ENCODE assay signal across 17 cellular contexts in the genomic region with DNA sequence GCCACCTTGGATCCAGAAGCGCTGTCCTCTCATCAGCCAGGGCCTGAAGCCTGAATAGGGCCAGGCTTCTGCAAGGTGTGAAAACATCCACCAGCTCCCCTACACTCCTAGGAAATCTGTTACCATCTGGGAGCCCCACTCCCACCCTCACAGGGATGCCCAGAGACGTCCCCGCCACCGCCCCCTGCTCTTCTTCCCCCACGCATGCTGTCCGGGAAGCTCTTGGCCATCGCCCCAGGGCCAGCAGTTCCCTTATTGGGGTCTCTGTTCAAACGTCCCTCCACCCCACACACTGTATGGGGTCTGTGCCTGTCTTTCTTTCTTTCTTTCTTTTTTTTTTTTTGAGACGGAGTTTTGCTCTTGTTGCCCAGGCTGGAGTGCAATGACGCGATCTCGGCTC. TPM values are rescaled to one million over a fixed set of nuclear protein-coding genes. Genes with fewer than 3 reads are reported as not detected.
DNase-seq lines count a peak whose midpoint lies in the region; ATAC-seq and TF ChIP-seq lines count a peak whose summit lies in the region.
"Had no signal": no experiment of that assay in that cellular context is flagged by ENCODE, and none has a peak within 500 bp of the region (broad histone marks: within the 10 kb centered on the region; RNA-seq: fewer than 3 reads in every experiment).

No MANE protein-coding gene starts in this region.

- H3K9me3 Mint-ChIP-seq in activated CD8-positive, alpha-beta T cell treated with anti-CD3 and anti-CD28 coated beads, Interleukin-2, amount 10 ng/mL, durations not matched to agents 7 days and 5 days (ENCODE audit: insufficient read depth), result no peaks in the 10 kb centered on the region
- no peaks in the 10 kb centered on the region for H3K9me3 Mint-ChIP-seq in activated CD8-positive, alpha-beta T cell treated with anti-CD3 and anti-CD28 coated beads for 36 hours
- no peaks in the 10 kb centered on the region for H3K9me3 Mint-ChIP-seq in activated naive CD8-positive, alpha-beta T cell treated with anti-CD3 and anti-CD28 coated beads, Interleukin-2, amount 10 ng/mL, durations not matched to agents 7 days and 5 days
- H3K9me3 Mint-ChIP-seq: H9 had no signal

- no peaks in the 10 kb centered on the region for H3K27me3 ChIP-seq in HL-60 (ENCODE audit: insufficient read depth, poor library complexity, severe bottlenecking)
- H3K27me3 ChIP-seq in neutrophil, result no peaks in the 10 kb centered on the region
- H3K27me3 ChIP-seq in stomach, result no peaks in the 10 kb centered on the region

- CTCF ChIA-PET in activated CD8-positive, alpha-beta T cell treated with anti-CD3 and anti-CD28 coated beads, Interleukin-2, amount 10 ng/mL, durations not matched to agents 7 days and 5 days (lab: Charles Lee), result no interaction called here
- CTCF ChIA-PET in activated CD8-positive, alpha-beta T cell treated with anti-CD3 and anti-CD28 coated beads for 36 hours (lab: Charles Lee), result interaction anchor here (1.4 kb wide), 1 partner anchor 9 kb away, joined by 4 read pairs; no protein-coding TSS in a partner anchor

- H3K27me3 Mint-ChIP-seq in activated CD8-positive, alpha-beta T cell treated with anti-CD3 and anti-CD28 coated beads, Interleukin-2, amount 10 ng/mL, durations not matched to agents 7 days and 5 days (ENCODE audit: low read depth), result no peaks in the 10 kb centered on the region
- no peaks in the 10 kb centered on the region for H3K27me3 Mint-ChIP-seq in activated CD8-positive, alpha-beta T cell treated with anti-CD3 and anti-CD28 coated beads for 36 hours
- no peaks in the 10 kb centered on the region for H3K27me3 Mint-ChIP-seq in activated naive CD8-positive, alpha-beta T cell treated with anti-CD3 and anti-CD28 coated beads, Interleukin-2, amount 10 ng/mL, durations not matched to agents 7 days and 5 days

- no peak overlapping the region for H3K4me3 Mint-ChIP-seq in activated CD8-positive, alpha-beta T cell treated with anti-CD3 and anti-CD28 coated beads, Interleukin-2, amount 10 ng/mL, durations not matched to agents 7 days and 5 days
- H3K4me3 Mint-ChIP-seq in activated CD8-positive, alpha-beta T cell treated with anti-CD3 and anti-CD28 coated beads for 36 hours, result no peak overlapping the region
- peak overlapping the region; percentile 96 for H3K4me3 Mint-ChIP-seq in activated naive CD8-positive, alpha-beta T cell treated with anti-CD3 and anti-CD28 coated beads, Interleukin-2, amount 10 ng/mL, durations not matched to agents 7 days and 5 days
- H3K4me3 Mint-ChIP-seq: H9 had no signal

- no peak for ATAC-seq in activated CD8-positive, alpha-beta T cell treated with anti-CD3 and anti-CD28 coated beads, Interleukin-2, amount 10 ng/mL, durations not matched to agents 7 days and 5 days
- no peak for ATAC-seq in activated CD8-positive, alpha-beta T cell treated with anti-CD3 and anti-CD28 coated beads for 36 hours
- no peak for ATAC-seq in activated naive CD8-positive, alpha-beta T cell treated with anti-CD3 and anti-CD28 coated beads, Interleukin-2, amount 10 ng/mL, durations not matched to agents 7 days and 5 days (ENCODE audit: low read depth)

- peak overlapping the region; percentile 60 for H3K27ac Mint-ChIP-seq in activated CD8-positive, alpha-beta T cell treated with anti-CD3 and anti-CD28 coated beads, Interleukin-2, amount 10 ng/mL, durations not matched to agents 7 days and 5 days
- H3K27ac Mint-ChIP-seq in activated CD8-positive, alpha-beta T cell treated with anti-CD3 and anti-CD28 coated beads for 36 hours, result no peak overlapping the region
- peak overlapping the region; percentile 34 for H3K27ac Mint-ChIP-seq in activated naive CD8-positive, alpha-beta T cell treated with anti-CD3 and anti-CD28 coated beads, Interleukin-2, amount 10 ng/mL, durations not matched to agents 7 days and 5 days
- H3K27ac Mint-ChIP-seq: H9 had no signal

- no peak for DNase-seq in activated CD8-positive, alpha-beta T cell treated with anti-CD3 and anti-CD28 coated beads, Interleukin-2, amount 10 ng/mL, durations not matched to agents 7 days and 5 days
- no peak for DNase-seq in activated CD8-positive, alpha-beta T cell treated with anti-CD3 and anti-CD28 coated beads for 36 hours
- no peak for DNase-seq in HL-60 (ENCODE audit: low read depth in 1 of 2, low spot score in 1 of 2)
- DNase-seq in activated naive CD8-positive, alpha-beta T cell treated with anti-CD3 and anti-CD28 coated beads, Interleukin-2, amount 10 ng/mL, durations not matched to agents 7 days and 5 days, result no peak
- no peak for DNase-seq in stomach
- no peak for DNase-seq in NCI-H2171 treated with DMSO at 0.1 percent for 48 hours (lab: John Stamatoyannopoulos, UW)
- DNase-seq in GOT3 (lab: John Stamatoyannopoulos, UW), result no peak
- DNase-seq: EL; H9; IMR-90; NCI-H1417; NCI-H1930; NCI-H446; NK-92 treated with Interleukin-12 subunit alpha and Interleukin-12 subunit beta, amount 100 ng/mL, for 24 hours; SIG-M5 had no signal

- 89 to 97% (median 92%) methylated on average over 11 to 12 of the region's 12 CpGs for WGBS in stomach, 5 donors

- no peak for TF ChIP-seq EP300 in stomach (IDR thresholded peaks at IDR 0.05)

- POLR2A ChIA-PET in activated CD8-positive, alpha-beta T cell treated with anti-CD3 and anti-CD28 coated beads, Interleukin-2, amount 10 ng/mL, durations not matched to agents 7 days and 5 days (lab: Charles Lee), result interaction anchor here (0.7 to 2.2 kb wide), 2 partner anchors 9 to 10 kb away, joined by 3 to 11 read pairs; no protein-coding TSS in a partner anchor
- POLR2A ChIA-PET in activated CD8-positive, alpha-beta T cell treated with anti-CD3 and anti-CD28 coated beads for 36 hours (lab: Charles Lee), result interaction anchor here (0.7 to 1.3 kb wide), 3 partner anchors 9 to 37 kb away, joined by 3 to 7 read pairs (median 3); no protein-coding TSS in a partner anchor
- POLR2A ChIA-PET in activated naive CD8-positive, alpha-beta T cell treated with anti-CD3 and anti-CD28 coated beads, Interleukin-2, amount 10 ng/mL, durations not matched to agents 7 days and 5 days (lab: Charles Lee), result interaction anchor here (1.2 to 7.0 kb wide), 3 partner anchors 8 to 554 kb away, joined by 5 to 114 read pairs (median 5); a partner anchor contains a TSS

- peaks cover 48% of the 10 kb centered on the region for H3K4me1 Mint-ChIP-seq in activated CD8-positive, alpha-beta T cell treated with anti-CD3 and anti-CD28 coated beads, Interleukin-2, amount 10 ng/mL, durations not matched to agents 7 days and 5 days (ENCODE audit: low read depth)
- peaks cover 4% of the 10 kb centered on the region for H3K4me1 Mint-ChIP-seq in activated CD8-positive, alpha-beta T cell treated with anti-CD3 and anti-CD28 coated beads for 36 hours (ENCODE audit: low read depth)
- peaks cover 21% of the 10 kb centered on the region for H3K4me1 Mint-ChIP-seq in activated naive CD8-positive, alpha-beta T cell treated with anti-CD3 and anti-CD28 coated beads, Interleukin-2, amount 10 ng/mL, durations not matched to agents 7 days and 5 days

- TF ChIP-seq POLR2A in stomach (IDR thresholded peaks at IDR 0.05), result no peak

- H3K27ac ChIP-seq in HL-60 (replicated peaks) (peak overlapping the region; percentile 97), neutrophil (peak overlapping the region; percentile 99), stomach (no peak overlapping the region)

- H3K36me3 ChIP-seq in neutrophil (peaks cover 60% of the 10 kb centered on the region), stomach (peaks cover 16 to 51% (median 49%) of the 10 kb centered on the region in 4 donors)

- H3K4me1 ChIP-seq in neutrophil (ENCODE audit: control insufficient read depth in 1 of 2, insufficient read depth in 1 of 2, low read depth in 1 of 2, low read length in 1 of 2) (peaks cover 55 to 57% of the 10 kb centered on the region in 2 experiments), stomach (peaks cover 12 to 37% (median 30%) of the 10 kb centered on the region in 4 donors)

- H3K4me3 ChIP-seq in HL-60 (replicated peaks; ENCODE audit: insufficient read depth, low read length) (no peak overlapping the region), neutrophil (ENCODE audit: low read depth in 1 of 2, low read length in 1 of 2) (peak overlapping the region; percentile 17 to 18), stomach (no peak overlapping the region)

- H3K9me3 ChIP-seq in neutrophil (peaks cover 5% of the 10 kb centered on the region), stomach (no peaks in the 10 kb centered on the region)

- no peak for TF ChIP-seq CTCF in activated CD8-positive, alpha-beta T cell treated with anti-CD3 and anti-CD28 coated beads for 36 hours (IDR thresholded peaks at IDR 0.05)
- TF ChIP-seq CTCF in HL-60 (IDR thresholded peaks at IDR 0.05; ENCODE audit: insufficient read depth, low read length) (no peak), neutrophil (IDR thresholded peaks at IDR 0.05) (no peak), stomach (IDR thresholded peaks at IDR 0.05) (no peak)

- intact Hi-C loops in activated CD8-positive, alpha-beta T cell treated with anti-CD3 and anti-CD28 coated beads for 36 hours (cut with micrococcal nuclease), result no loop called here
- intact Hi-C loops in stomach (cut with DNase I; ENCODE audit: low total_unique reads), result no loop called here

- H3K36me3 Mint-ChIP-seq in activated CD8-positive, alpha-beta T cell treated with anti-CD3 and anti-CD28 coated beads, Interleukin-2, amount 10 ng/mL, durations not matched to agents 7 days and 5 days (ENCODE audit: low read depth), result peaks cover 55% of the 10 kb centered on the region
- H3K36me3 Mint-ChIP-seq in activated CD8-positive, alpha-beta T cell treated with anti-CD3 and anti-CD28 coated beads for 36 hours (ENCODE audit: low read depth), result peaks cover 5% of the 10 kb centered on the region
- peaks cover 14% of the 10 kb centered on the region for H3K36me3 Mint-ChIP-seq in activated naive CD8-positive, alpha-beta T cell treated with anti-CD3 and anti-CD28 coated beads, Interleukin-2, amount 10 ng/mL, durations not matched to agents 7 days and 5 days

RNA-seq across cellular contexts. Expression of a gene that starts 3.8 kb away (rescaled TPM):
- 100 to 1,000 TPM; 130 to 135 TPM for total RNA-seq in activated CD8-positive, alpha-beta T cell treated with anti-CD3 and anti-CD28 coated beads, Interleukin-2, amount 10 ng/mL, durations not matched to agents 7 days and 5 days
- 10 to 100 TPM; 42.5 to 44.1 TPM for total RNA-seq in activated CD8-positive, alpha-beta T cell treated with anti-CD3 and anti-CD28 coated beads for 36 hours
- 100 to 1,000 TPM in 1 of 2 experiments, 10 to 100 TPM in 1; 95.1 to 106 TPM for total RNA-seq in activated naive CD8-positive, alpha-beta T cell treated with anti-CD3 and anti-CD28 coated beads, Interleukin-2, amount 10 ng/mL, durations not matched to agents 7 days and 5 days
- 10 to 100 TPM in 1 of 5 donors, 1 to 10 TPM in 1, not detected in 3; 3.1 to 10.1 TPM for total RNA-seq in stomach
- 10 to 100 TPM in 2 of 3 donors, 1 to 10 TPM in 1; 8.1 to 17.2 (median 13.1) TPM for polyA plus RNA-seq in stomach

RNA-seq across cellular contexts. Expression of a gene that starts 4.3 kb away (rescaled TPM):
- total RNA-seq in activated CD8-positive, alpha-beta T cell treated with anti-CD3 and anti-CD28 coated beads, Interleukin-2, amount 10 ng/mL, durations not matched to agents 7 days and 5 days, result 1 to 10 TPM; 1.5 to 2.0 TPM
- total RNA-seq in activated CD8-positive, alpha-beta T cell treated with anti-CD3 and anti-CD28 coated beads for 36 hours, result under 1 TPM; 0.61 to 0.63 TPM
- 1 to 10 TPM; 1.8 to 2.6 TPM for total RNA-seq in activated naive CD8-positive, alpha-beta T cell treated with anti-CD3 and anti-CD28 coated beads, Interleukin-2, amount 10 ng/mL, durations not matched to agents 7 days and 5 days
- total RNA-seq in stomach, result 1 to 10 TPM in 1 of 5 donors, under 1 TPM in 1, not detected in 3; 0.55 to 4.7 TPM
- polyA plus RNA-seq in stomach, result under 1 TPM in 2 of 3 donors, not detected in 1; 0.18 to 0.25 TPM

RNA-seq across cellular contexts. Expression of a gene that starts 8.6 kb away (rescaled TPM):
- under 1 TPM; 0.34 to 0.61 TPM for total RNA-seq in activated CD8-positive, alpha-beta T cell treated with anti-CD3 and anti-CD28 coated beads, Interleukin-2, amount 10 ng/mL, durations not matched to agents 7 days and 5 days
- total RNA-seq in activated CD8-positive, alpha-beta T cell treated with anti-CD3 and anti-CD28 coated beads for 36 hours, result under 1 TPM; 0.43 TPM
- total RNA-seq in activated naive CD8-positive, alpha-beta T cell treated with anti-CD3 and anti-CD28 coated beads, Interleukin-2, amount 10 ng/mL, durations not matched to agents 7 days and 5 days, result 1 to 10 TPM in 1 of 2 experiments, under 1 TPM in 1; 0.57 to 1.1 TPM
- total RNA-seq in stomach, result not detected
- under 1 TPM in 1 of 3 donors, not detected in 2; 0.23 TPM for polyA plus RNA-seq in stomach
- total RNA-seq: IMR-90, OCI-LY7 had no signal

RNA-seq across cellular contexts. Expression of a gene that starts 12.6 kb away (rescaled TPM):
- total RNA-seq in activated CD8-positive, alpha-beta T cell treated with anti-CD3 and anti-CD28 coated beads, Interleukin-2, amount 10 ng/mL, durations not matched to agents 7 days and 5 days, result 10 to 100 TPM; 49.6 to 55.3 TPM
- total RNA-seq in activated CD8-positive, alpha-beta T cell treated with anti-CD3 and anti-CD28 coated beads for 36 hours, result 10 to 100 TPM; 30.0 to 33.0 TPM
- 10 to 100 TPM; 65.3 to 74.9 TPM for total RNA-seq in activated naive CD8-positive, alpha-beta T cell treated with anti-CD3 and anti-CD28 coated beads, Interleukin-2, amount 10 ng/mL, durations not matched to agents 7 days and 5 days
- 10 to 100 TPM in 4 of 5 donors, 1 to 10 TPM in 1; 3.1 to 30.7 (median 22.8) TPM for total RNA-seq in stomach
- 10 to 100 TPM; 21.0 to 35.5 (median 30.4) TPM for polyA plus RNA-seq in stomach

RNA-seq across cellular contexts. Expression of a gene that starts 26.1 kb away (rescaled TPM):
- under 1 TPM; 0.13 to 0.21 TPM for total RNA-seq in activated CD8-positive, alpha-beta T cell treated with anti-CD3 and anti-CD28 coated beads, Interleukin-2, amount 10 ng/mL, durations not matched to agents 7 days and 5 days
- not detected for total RNA-seq in activated CD8-positive, alpha-beta T cell treated with anti-CD3 and anti-CD28 coated beads for 36 hours
- total RNA-seq in activated naive CD8-positive, alpha-beta T cell treated with anti-CD3 and anti-CD28 coated beads, Interleukin-2, amount 10 ng/mL, durations not matched to agents 7 days and 5 days, result under 1 TPM; 0.30 to 0.51 TPM
- 10 to 100 TPM in 2 of 5 donors, 1 to 10 TPM in 2, under 1 TPM in 1; 0.58 to 26.6 (median 8.9) TPM for total RNA-seq in stomach
- 10 to 100 TPM in 1 of 3 donors, 1 to 10 TPM in 2; 6.2 to 15.2 (median 8.4) TPM for polyA plus RNA-seq in stomach
- total RNA-seq: IMR-90, OCI-LY7 had no signal
- polyA plus RNA-seq: IMR-90 had no signal

Comparison
In these comparisons a context has a peak if more than half of its experiments do, and no peak if none do; other contexts are left out.
1. H3K27ac ChIP-seq: peak in HL-60 (single experiment) and neutrophil (single experiment); none in stomach (0 of 5).
2. H3K4me3 ChIP-seq: peak in neutrophil (2 of 2); none in HL-60 (single experiment) and stomach (0 of 4).